Comparison of ENCODE assay signal across 8 cellular contexts in the genomic region with DNA sequence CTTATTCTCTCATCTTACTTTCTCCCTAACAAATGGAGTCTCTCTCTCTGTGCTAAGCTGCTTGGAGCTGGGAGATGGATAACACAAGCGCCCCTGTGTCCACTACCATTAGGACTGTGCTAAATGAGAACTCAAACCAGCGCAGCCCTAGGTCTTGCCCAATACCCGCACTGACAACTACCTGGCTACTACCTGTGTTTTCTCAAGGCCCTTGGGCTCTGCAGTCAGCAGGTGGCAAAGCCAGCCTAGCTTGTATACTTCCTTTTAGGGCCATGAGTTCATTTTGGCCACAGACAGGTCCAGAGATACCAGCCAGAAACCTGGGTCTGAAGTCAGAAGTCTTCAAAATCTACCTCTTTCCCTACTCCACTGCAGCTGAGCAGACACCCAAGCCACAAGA. TPM values are rescaled to one million over a fixed set of nuclear protein-coding genes. Genes with fewer than 3 reads are reported as not detected.
"Had no signal": no experiment of that assay in that cellular context is flagged by ENCODE, and none has a peak within 500 bp of the region (broad histone marks: within the 10 kb centered on the region; RNA-seq: fewer than 3 reads in every experiment).

No MANE protein-coding gene starts in this region.

- H3K4me3 ChIP-seq: K562 had no signal

- H3K4me3 Mint-ChIP-seq: H9 had no signal

- FAIRE-seq: H54, HTR-8/SVneo, K562 had no signal

- DNase-seq: GOT3, H9, HCEC 1CT, IMR-90, KG1 had no signal

- ATAC-seq: K562 had no signal

RNA-seq across cellular contexts. Expression of gene SLCO1B1, which starts 13.0 kb away (rescaled TPM):
- total RNA-seq: IMR-90, K562 had no signal
- polyA plus RNA-seq: IMR-90 had no signal
